16 cellular contexts compared by ENCODE assay signal in genomic region chr1:202241376-202242079, GRCh38. TPM values are rescaled to one million over a fixed set of nuclear protein-coding genes. Genes with fewer than 3 reads are reported as not detected.
DNase-seq lines count a peak whose midpoint lies in the region; ATAC-seq and TF ChIP-seq lines count a peak whose summit lies in the region.
"Had no signal": no experiment of that assay in that cellular context is flagged by ENCODE, and none has a peak within 500 bp of the region (broad histone marks: within the 10 kb centered on the region; RNA-seq: fewer than 3 reads in every experiment).

No MANE protein-coding gene starts in this region.

- ATAC-seq in esophagus mucosa, result peak; percentile 22
- no peak for ATAC-seq in HG03469 (IDR thresholded peaks at IDR 0.05; ENCODE audit: unreplicated experiment)
- ATAC-seq: GM12878, HCT116 had no signal

- H3K9me3 ChIP-seq in HEK293 (ENCODE audit: control insufficient read depth, insufficient read depth, low read depth, low read length) (no peaks in the 10 kb centered on the region), sigmoid colon (no peaks in the 10 kb centered on the region)
- H3K9me3 ChIP-seq: SJSA1 had no signal

- H3K27ac ChIP-seq in HEK293 (ENCODE audit: extremely low read depth, low read depth, low read length) (no peak overlapping the region), sigmoid colon (no peak overlapping the region)
- H3K27ac ChIP-seq: SJSA1 had no signal

- TF ChIP-seq CTCF in HEK293 (tag by site-specific recombination; IDR thresholded peaks at IDR 0.05), result no peak
- no peak for TF ChIP-seq CTCF in sigmoid colon (IDR thresholded peaks at IDR 0.05)

- peak; percentile 73 for DNase-seq in RPMI8226
- DNase-seq in sigmoid colon, result peak; percentile 46
- no peak for DNase-seq in NCI-H510A (lab: John Stamatoyannopoulos, UW)
- no peak for DNase-seq in NOMO-1 treated with DMSO at 0.1 percent for 48 hours (lab: John Stamatoyannopoulos, UW; ENCODE audit: unreplicated experiment)
- DNase-seq: activated CD4-positive, alpha-beta memory T cell treated with anti-CD3 and anti-CD28 coated beads, Interleukin-2, amount 10 ng/mL, durations not matched to agents 7 days and 5 days; anterior cingulate cortex; mesenchymal stem cell; NCI-H82; occipital lobe had no signal

- POLR2A ChIA-PET in HEK293 (lab: Yijun Ruan, JAX), result no interaction called here

- CTCF ChIA-PET in HEK293 (lab: Yijun Ruan, JAX), result interaction anchor here (0.5 to 1.4 kb wide), 7 partner anchors 10 to 179 kb away, joined by 3 to 6 read pairs (median 3); partner anchors contain the start of gene LGR6

- no peaks in the 10 kb centered on the region for H3K36me3 ChIP-seq in HEK293 (ENCODE audit: control insufficient read depth in 2 of 2, insufficient read depth in 1 of 2, low read length in 2 of 2)
- H3K36me3 ChIP-seq in sigmoid colon, result no peaks in the 10 kb centered on the region
- H3K36me3 ChIP-seq: SJSA1 had no signal

- WGBS in sigmoid colon, 2 donors, result 64 to 90% methylated on average over 6 of the region's 6 CpGs

- peaks cover 0 to 16% (median 0%) of the 10 kb centered on the region in 3 donors for H3K27me3 ChIP-seq in sigmoid colon
- H3K27me3 ChIP-seq: SJSA1 had no signal

- H3K4me1 ChIP-seq in HEK293 (ENCODE audit: control insufficient read depth, insufficient read depth, low read length) (peaks cover 4% of the 10 kb centered on the region; the same call in 1 of the 2 replicates), sigmoid colon (no peaks in the 10 kb centered on the region)

- H3K4me3 ChIP-seq in HEK293 (ENCODE audit: low read depth, low read length) (no peak overlapping the region), sigmoid colon (no peak overlapping the region)
- H3K4me3 ChIP-seq: GM12878, SJSA1 had no signal

- TF ChIP-seq POLR2A in sigmoid colon (IDR thresholded peaks at IDR 0.05), result no peak

- no peak for TF ChIP-seq EP300 in sigmoid colon (IDR thresholded peaks at IDR 0.05)

- intact Hi-C loops in sigmoid colon (cut with DNase I), result no loop called here

TF ChIP-seq in HEK293, 187 proteins besides CTCF, POLR2A, EP300 and RAD21:
- TF ChIP-seq PRDM6 (tag by site-specific recombination; IDR thresholded peaks at IDR 0.05) (no peak), ZNF341 (tag by site-specific recombination; IDR thresholded peaks at IDR 0.05; ENCODE audit: low read depth) (peak; percentile 61)

RNA-seq across cellular contexts. Expression of gene LGR6, which starts 47.9 kb away (rescaled TPM):
- total RNA-seq in esophagus mucosa, result 2.7 TPM
- total RNA-seq in sigmoid colon, result under 1 TPM in 2 of 4 donors, not detected in 2; 0.14 to 0.28 TPM
- 1 to 10 TPM in 1 of 3 donors, not detected in 2; 1.0 TPM for polyA plus RNA-seq in sigmoid colon
- total RNA-seq: GM12878, LHCN-M2, SJSA1 had no signal
- polyA plus RNA-seq: GM12878 had no signal

Comparison
In these comparisons a context has a peak if more than half of its experiments do, and no peak if none do; other contexts are left out.
1. DNase-seq: peak in RPMI8226 (single experiment) and sigmoid colon (single experiment); none in NCI-H510A (single experiment) and NOMO-1 treated with DMSO at 0.1 percent for 48 hours (single experiment).